1 cellular context compared by ENCODE assay signal in the genomic region with DNA sequence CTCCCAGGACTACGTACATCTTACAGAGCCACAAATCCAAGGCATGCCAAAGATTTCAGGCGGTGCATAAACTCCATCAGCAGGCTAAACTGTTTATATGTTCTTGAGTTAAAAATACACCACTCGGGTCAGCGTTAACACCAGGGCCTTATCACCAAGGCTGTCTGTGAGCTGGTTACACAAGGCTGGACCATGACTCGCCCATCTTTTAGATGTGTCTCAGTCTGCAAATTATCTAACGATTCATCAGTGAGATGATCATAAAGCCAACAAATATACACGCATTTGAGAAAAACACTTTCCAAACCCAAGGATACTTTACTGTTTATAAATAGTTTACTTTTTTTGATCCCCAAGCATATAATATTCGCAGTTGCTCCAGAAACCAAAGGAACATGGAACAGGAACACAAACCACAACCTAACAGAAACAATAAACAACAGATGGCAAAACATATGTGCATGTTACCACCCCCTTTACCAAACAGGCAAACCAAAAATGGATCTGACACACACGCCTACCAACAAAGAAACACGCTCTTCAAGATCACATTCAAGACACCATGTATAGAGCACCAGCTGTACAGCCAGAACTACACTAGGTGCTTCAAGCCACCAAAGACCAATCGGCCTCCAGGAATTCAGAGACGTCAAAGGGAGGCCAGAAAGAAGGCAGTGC.
TF ChIP-seq lines count a peak whose summit lies in the region.

No MANE protein-coding gene starts in this region.

TF ChIP-seq in GM23338, 12 proteins besides CTCF, POLR2A, EP300 and RAD21 (continued from another document):
- TF ChIP-seq, protein P1, sequence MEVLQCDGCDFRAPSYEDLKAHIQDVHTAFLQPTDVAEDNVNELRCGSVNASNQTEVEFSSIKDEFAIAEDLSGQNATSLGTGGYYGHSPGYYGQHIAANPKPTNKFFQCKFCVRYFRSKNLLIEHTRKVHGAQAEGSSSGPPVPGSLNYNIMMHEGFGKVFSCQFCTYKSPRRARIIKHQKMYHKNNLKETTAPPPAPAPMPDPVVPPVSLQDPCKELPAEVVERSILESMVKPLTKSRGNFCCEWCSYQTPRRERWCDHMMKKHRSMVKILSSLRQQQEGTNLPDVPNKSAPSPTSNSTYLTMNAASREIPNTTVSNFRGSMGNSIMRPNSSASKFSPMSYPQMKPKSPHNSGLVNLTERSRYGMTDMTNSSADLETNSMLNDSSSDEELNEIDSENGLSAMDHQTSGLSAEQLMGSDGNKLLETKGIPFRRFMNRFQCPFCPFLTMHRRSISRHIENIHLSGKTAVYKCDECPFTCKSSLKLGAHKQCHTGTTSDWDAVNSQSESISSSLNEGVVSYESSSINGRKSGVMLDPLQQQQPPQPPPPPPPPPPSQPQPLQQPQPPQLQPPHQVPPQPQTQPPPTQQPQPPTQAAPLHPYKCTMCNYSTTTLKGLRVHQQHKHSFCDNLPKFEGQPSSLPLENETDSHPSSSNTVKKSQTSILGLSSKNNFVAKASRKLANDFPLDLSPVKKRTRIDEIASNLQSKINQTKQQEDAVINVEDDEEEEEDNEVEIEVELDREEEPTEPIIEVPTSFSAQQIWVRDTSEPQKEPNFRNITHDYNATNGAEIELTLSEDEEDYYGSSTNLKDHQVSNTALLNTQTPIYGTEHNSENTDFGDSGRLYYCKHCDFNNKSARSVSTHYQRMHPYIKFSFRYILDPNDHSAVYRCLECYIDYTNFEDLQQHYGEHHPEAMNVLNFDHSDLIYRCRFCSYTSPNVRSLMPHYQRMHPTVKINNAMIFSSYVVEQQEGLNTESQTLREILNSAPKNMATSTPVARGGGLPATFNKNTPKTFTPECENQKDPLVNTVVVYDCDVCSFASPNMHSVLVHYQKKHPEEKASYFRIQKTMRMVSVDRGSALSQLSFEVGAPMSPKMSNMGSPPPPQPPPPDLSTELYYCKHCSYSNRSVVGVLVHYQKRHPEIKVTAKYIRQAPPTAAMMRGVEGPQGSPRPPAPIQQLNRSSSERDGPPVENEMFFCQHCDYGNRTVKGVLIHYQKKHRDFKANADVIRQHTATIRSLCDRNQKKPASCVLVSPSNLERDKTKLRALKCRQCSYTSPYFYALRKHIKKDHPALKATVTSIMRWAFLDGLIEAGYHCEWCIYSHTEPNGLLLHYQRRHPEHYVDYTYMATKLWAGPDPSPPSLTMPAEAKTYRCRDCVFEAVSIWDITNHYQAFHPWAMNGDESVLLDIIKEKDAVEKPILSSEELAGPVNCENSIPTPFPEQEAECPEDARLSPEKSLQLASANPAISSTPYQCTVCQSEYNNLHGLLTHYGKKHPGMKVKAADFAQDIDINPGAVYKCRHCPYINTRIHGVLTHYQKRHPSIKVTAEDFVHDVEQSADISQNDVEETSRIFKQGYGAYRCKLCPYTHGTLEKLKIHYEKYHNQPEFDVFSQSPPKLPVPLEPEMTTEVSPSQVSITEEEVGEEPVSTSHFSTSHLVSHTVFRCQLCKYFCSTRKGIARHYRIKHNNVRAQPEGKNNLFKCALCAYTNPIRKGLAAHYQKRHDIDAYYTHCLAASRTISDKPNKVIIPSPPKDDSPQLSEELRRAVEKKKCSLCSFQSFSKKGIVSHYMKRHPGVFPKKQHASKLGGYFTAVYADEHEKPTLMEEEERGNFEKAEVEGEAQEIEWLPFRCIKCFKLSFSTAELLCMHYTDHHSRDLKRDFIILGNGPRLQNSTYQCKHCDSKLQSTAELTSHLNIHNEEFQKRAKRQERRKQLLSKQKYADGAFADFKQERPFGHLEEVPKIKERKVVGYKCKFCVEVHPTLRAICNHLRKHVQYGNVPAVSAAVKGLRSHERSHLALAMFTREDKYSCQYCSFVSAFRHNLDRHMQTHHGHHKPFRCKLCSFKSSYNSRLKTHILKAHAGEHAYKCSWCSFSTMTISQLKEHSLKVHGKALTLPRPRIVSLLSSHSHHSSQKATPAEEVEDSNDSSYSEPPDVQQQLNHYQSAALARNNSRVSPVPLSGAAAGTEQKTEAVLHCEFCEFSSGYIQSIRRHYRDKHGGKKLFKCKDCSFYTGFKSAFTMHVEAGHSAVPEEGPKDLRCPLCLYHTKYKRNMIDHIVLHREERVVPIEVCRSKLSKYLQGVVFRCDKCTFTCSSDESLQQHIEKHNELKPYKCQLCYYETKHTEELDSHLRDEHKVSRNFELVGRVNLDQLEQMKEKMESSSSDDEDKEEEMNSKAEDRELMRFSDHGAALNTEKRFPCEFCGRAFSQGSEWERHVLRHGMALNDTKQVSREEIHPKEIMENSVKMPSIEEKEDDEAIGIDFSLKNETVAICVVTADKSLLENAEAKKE (CRISPR knock-in tag; IDR thresholded peaks at IDR 0.05) = no peak
- TF ChIP-seq, protein P2, sequence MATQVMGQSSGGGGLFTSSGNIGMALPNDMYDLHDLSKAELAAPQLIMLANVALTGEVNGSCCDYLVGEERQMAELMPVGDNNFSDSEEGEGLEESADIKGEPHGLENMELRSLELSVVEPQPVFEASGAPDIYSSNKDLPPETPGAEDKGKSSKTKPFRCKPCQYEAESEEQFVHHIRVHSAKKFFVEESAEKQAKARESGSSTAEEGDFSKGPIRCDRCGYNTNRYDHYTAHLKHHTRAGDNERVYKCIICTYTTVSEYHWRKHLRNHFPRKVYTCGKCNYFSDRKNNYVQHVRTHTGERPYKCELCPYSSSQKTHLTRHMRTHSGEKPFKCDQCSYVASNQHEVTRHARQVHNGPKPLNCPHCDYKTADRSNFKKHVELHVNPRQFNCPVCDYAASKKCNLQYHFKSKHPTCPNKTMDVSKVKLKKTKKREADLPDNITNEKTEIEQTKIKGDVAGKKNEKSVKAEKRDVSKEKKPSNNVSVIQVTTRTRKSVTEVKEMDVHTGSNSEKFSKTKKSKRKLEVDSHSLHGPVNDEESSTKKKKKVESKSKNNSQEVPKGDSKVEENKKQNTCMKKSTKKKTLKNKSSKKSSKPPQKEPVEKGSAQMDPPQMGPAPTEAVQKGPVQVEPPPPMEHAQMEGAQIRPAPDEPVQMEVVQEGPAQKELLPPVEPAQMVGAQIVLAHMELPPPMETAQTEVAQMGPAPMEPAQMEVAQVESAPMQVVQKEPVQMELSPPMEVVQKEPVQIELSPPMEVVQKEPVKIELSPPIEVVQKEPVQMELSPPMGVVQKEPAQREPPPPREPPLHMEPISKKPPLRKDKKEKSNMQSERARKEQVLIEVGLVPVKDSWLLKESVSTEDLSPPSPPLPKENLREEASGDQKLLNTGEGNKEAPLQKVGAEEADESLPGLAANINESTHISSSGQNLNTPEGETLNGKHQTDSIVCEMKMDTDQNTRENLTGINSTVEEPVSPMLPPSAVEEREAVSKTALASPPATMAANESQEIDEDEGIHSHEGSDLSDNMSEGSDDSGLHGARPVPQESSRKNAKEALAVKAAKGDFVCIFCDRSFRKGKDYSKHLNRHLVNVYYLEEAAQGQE (IDR thresholded peaks at IDR 0.05; ENCODE audit: unreplicated experiment) = no peak
- TF ChIP-seq POLR2AphosphoS5 (IDR thresholded peaks at IDR 0.05; ENCODE audit: low read depth) = no peak
- TF ChIP-seq, protein P3, sequence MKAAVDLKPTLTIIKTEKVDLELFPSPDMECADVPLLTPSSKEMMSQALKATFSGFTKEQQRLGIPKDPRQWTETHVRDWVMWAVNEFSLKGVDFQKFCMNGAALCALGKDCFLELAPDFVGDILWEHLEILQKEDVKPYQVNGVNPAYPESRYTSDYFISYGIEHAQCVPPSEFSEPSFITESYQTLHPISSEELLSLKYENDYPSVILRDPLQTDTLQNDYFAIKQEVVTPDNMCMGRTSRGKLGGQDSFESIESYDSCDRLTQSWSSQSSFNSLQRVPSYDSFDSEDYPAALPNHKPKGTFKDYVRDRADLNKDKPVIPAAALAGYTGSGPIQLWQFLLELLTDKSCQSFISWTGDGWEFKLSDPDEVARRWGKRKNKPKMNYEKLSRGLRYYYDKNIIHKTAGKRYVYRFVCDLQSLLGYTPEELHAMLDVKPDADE (IDR thresholded peaks at IDR 0.05) = no peak
- TF ChIP-seq ZNF331 (CRISPR knock-in tag; IDR thresholded peaks at IDR 0.05; ENCODE audit: low read depth) = no peak
- no peak for TF ChIP-seq EZH2 (IDR thresholded peaks at IDR 0.05; ENCODE audit: low read depth, unreplicated experiment)
- TF ChIP-seq NANOG (IDR thresholded peaks at IDR 0.05; ENCODE audit: borderline replicate concordance) = no peak
